12 cellular contexts compared by ENCODE assay signal in the genomic region with DNA sequence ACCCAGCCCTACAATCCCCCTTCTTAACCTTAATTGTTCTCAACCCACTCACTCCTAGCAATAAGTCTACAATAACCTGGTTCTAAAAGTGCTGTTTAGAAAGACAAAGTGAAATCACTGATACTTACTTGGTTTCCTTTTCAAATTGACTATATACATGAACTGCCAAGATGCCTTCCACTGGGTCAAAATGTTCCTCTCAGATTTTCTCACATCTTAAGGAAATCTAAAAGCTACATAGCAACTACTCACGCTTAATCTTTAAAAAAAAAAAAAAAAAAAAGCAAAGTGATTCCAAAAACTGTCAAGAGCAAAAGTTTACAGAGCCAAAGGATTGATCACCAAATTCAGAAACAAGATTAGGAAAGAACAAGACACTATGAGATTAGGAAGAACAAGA.
A peak's percentile ranks its signal among the peaks of the same experiment; 100 is the strongest.
DNase-seq lines count a peak whose midpoint lies in the region; ATAC-seq and TF ChIP-seq lines count a peak whose summit lies in the region.
"Had no signal": no experiment of that assay in that cellular context is flagged by ENCODE, and none has a peak within 500 bp of the region (broad histone marks: within the 10 kb centered on the region; RNA-seq: fewer than 3 reads in every experiment).

No MANE protein-coding gene starts in this region.

- H3K4me3 ChIP-seq in PC-3 (ENCODE audit: low read length) = no peak overlapping the region
- H3K4me3 ChIP-seq: SJSA1 had no signal

- H3K79me2 ChIP-seq in PC-3 (ENCODE audit: low read length) = peaks cover 86% of the 10 kb centered on the region

- no peaks in the 10 kb centered on the region for H3K9me2 ChIP-seq in PC-3 (replicated peaks; ENCODE audit: low read length)

- in situ Hi-C loops in GM13977 (cut with MboI; ENCODE audit: low pct_unique_long_range_greater_than_20kb, low sequenced_read_pairs, unreplicated experiment) = no loop called here

- no peak overlapping the region for H3K4me3 Mint-ChIP-seq in endothelial cell (ENCODE audit: unreplicated experiment)
- H3K4me3 Mint-ChIP-seq in stimulated activated naive B cell treated with anti-CD40 and anti-IgM and Interleukin-4, amounts not matched to agents 10 μg/mL and 1 μg/mL and 100 μg/mL, for 72 hours = no peak overlapping the region

- H2AFZ ChIP-seq in PC-3 (ENCODE audit: low read length) = no peak overlapping the region

- peaks cover 28% of the 10 kb centered on the region for H3K4me1 Mint-ChIP-seq in endothelial cell (ENCODE audit: unreplicated experiment)
- H3K4me1 Mint-ChIP-seq in stimulated activated naive B cell treated with anti-CD40 and anti-IgM and Interleukin-4, amounts not matched to agents 10 μg/mL and 1 μg/mL and 100 μg/mL, for 72 hours = peaks cover 10 to 32% of the 10 kb centered on the region in 2 donors

- H3K27me3 Mint-ChIP-seq in endothelial cell (ENCODE audit: unreplicated experiment) = peaks cover 4% of the 10 kb centered on the region
- no peaks in the 10 kb centered on the region for H3K27me3 Mint-ChIP-seq in stimulated activated naive B cell treated with anti-CD40 and anti-IgM and Interleukin-4, amounts not matched to agents 10 μg/mL and 1 μg/mL and 100 μg/mL, for 72 hours

- BruUV-seq in PC-3 (replicated peaks; lab: Mats Ljungman, UMichigan) = no TSS peak

- CTCF ChIA-PET in PC-3 (lab: Charles Lee) = no interaction called here

- DNase-seq in GM13977 (ENCODE audit: low spot score) = peak; percentile 46
- DNase-seq in PC-3 = no peak
- no peak for DNase-seq in endothelial cell (ENCODE audit: low spot score)
- no peak for DNase-seq in stimulated activated naive B cell treated with anti-CD40 and anti-IgM and Interleukin-4, amounts not matched to agents 10 μg/mL and 1 μg/mL and 100 μg/mL, for 72 hours
- no peak for DNase-seq in pons (ENCODE audit: low spot score)
- DNase-seq: activated naive CD4-positive, alpha-beta T cell treated with anti-CD3 and anti-CD28 coated beads, Interleukin-2, amount 50 U/mL, for 16 hours; Calu3; NCI-H1105 treated with DMSO at 0.1 percent for 48 hours; NCI-H69 had no signal

- no peak for ATAC-seq in PC-3
- ATAC-seq in stimulated activated naive B cell treated with anti-CD40 and anti-IgM and Interleukin-4, amounts not matched to agents 10 μg/mL and 1 μg/mL and 100 μg/mL, for 72 hours (replicated peaks) = no peak
- no peak for ATAC-seq in HG03108 (IDR thresholded peaks at IDR 0.05; ENCODE audit: unreplicated experiment)
- no peak for ATAC-seq in HG02571 (IDR thresholded peaks at IDR 0.05; ENCODE audit: unreplicated experiment)

- no peaks in the 10 kb centered on the region for H3K9me3 ChIP-seq in PC-3 (ENCODE audit: low read length)
- H3K9me3 ChIP-seq: SJSA1 had no signal

- H3F3A ChIP-seq in PC-3 (ENCODE audit: low read length, unreplicated experiment) = peaks cover 11% of the 10 kb centered on the region

- no peaks in the 10 kb centered on the region for H3K9me3 Mint-ChIP-seq in endothelial cell (ENCODE audit: unreplicated experiment)
- no peaks in the 10 kb centered on the region for H3K9me3 Mint-ChIP-seq in stimulated activated naive B cell treated with anti-CD40 and anti-IgM and Interleukin-4, amounts not matched to agents 10 μg/mL and 1 μg/mL and 100 μg/mL, for 72 hours

- H3K27me3 ChIP-seq in PC-3 (ENCODE audit: low read length) = no peaks in the 10 kb centered on the region
- H3K27me3 ChIP-seq: SJSA1 had no signal

- H3K36me3 ChIP-seq in PC-3 (ENCODE audit: low read depth, low read length) = peaks cover 8% of the 10 kb centered on the region

- H3K9ac ChIP-seq in PC-3 (ENCODE audit: low read length) = no peak overlapping the region

- peak overlapping the region; percentile 25 for H3K27ac Mint-ChIP-seq in endothelial cell (ENCODE audit: unreplicated experiment)
- H3K27ac Mint-ChIP-seq in stimulated activated naive B cell treated with anti-CD40 and anti-IgM and Interleukin-4, amounts not matched to agents 10 μg/mL and 1 μg/mL and 100 μg/mL, for 72 hours = peak overlapping the region; percentile 59

- H3K27ac ChIP-seq in PC-3 (ENCODE audit: low read length) = no peak overlapping the region

- peak overlapping the region; percentile 15; the same call in 1 of the 2 replicates for H3K4me2 ChIP-seq in PC-3 (ENCODE audit: low read length)

- peaks cover 44% of the 10 kb centered on the region for H3K4me1 ChIP-seq in PC-3 (ENCODE audit: insufficient read depth, low read length)

- intact Hi-C loops in PC-3 (cut with micrococcal nuclease) = loop anchor here (5.0 kb wide), 2 partner anchors 53 to 73 kb away; no protein-coding TSS in a partner anchor

- TF ChIP-seq CTCF in GM13977 (IDR thresholded peaks at IDR 0.05; ENCODE audit: extremely low read depth, insufficient read depth, missing control alignments) (no peak), PC-3 (conservative IDR thresholded peaks at IDR 0.05; ENCODE audit: low read depth, low read length) (no peak), endothelial cell (IDR thresholded peaks at IDR 0.05; ENCODE audit: unreplicated experiment) (no peak)

- POLR2A ChIA-PET in PC-3 (lab: Charles Lee; ENCODE audit: unreplicated experiment) = no interaction called here

- peaks cover 22% of the 10 kb centered on the region for H4K20me1 ChIP-seq in PC-3 (ENCODE audit: low read length)

- H3K36me3 Mint-ChIP-seq in endothelial cell (ENCODE audit: low read depth, unreplicated experiment) = no peaks in the 10 kb centered on the region
- H3K36me3 Mint-ChIP-seq in stimulated activated naive B cell treated with anti-CD40 and anti-IgM and Interleukin-4, amounts not matched to agents 10 μg/mL and 1 μg/mL and 100 μg/mL, for 72 hours = peaks cover 10 to 28% of the 10 kb centered on the region in 2 donors
